Comparison of ENCODE assay signal across 31 cellular contexts in the genomic region with DNA sequence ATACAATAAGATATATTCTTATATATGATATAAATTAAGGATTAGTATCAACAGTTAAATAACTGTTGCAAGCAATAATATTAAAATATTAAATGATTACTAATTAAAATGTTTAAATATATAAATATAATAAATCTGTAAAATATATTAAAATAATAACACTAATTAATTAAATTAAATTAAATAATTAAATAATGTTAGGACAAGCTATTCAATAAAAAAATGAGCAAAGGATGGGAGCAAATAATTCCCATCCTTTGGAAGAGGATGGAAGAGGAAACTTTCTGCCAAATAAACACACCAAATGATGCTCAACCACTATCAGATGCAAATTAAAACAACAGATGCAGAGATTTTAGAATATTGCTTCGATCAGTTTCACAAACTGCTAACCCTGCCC. TPM values are rescaled to one million over a fixed set of nuclear protein-coding genes. Genes with fewer than 3 reads are reported as not detected.
"Had no signal": no experiment of that assay in that cellular context is flagged by ENCODE, and none has a peak within 500 bp of the region (broad histone marks: within the 10 kb centered on the region; RNA-seq: fewer than 3 reads in every experiment).

No MANE protein-coding gene starts in this region.

- H3K9me3 Mint-ChIP-seq: activated B cell treated with CpG ODN at 0.5 μM for 24 hours; activated CD4-positive, alpha-beta memory T cell treated with anti-CD3 and anti-CD28 coated beads for 36 hours; activated CD4-positive, alpha-beta T cell treated with anti-CD3 and anti-CD28 coated beads, Interleukin-2, amount 10 ng/mL, durations not matched to agents 24 days and 14 days; activated naive CD4-positive, alpha-beta T cell treated with anti-CD3 and anti-CD28 coated beads, Interleukin-2, amount 10 ng/mL, durations not matched to agents 7 days and 5 days; activated naive CD4-positive, alpha-beta T cell treated with anti-CD3 and anti-CD28 coated beads, Interleukin-2, amount 50 U/mL, for 72 hours; activated naive CD8-positive, alpha-beta T cell treated with anti-CD3 and anti-CD28 coated beads, Interleukin-2, amount 10 ng/mL, durations not matched to agents 7 days and 5 days; activated T-cell treated with anti-CD3 and anti-CD28 coated beads, Interleukin-2, amount 50 U/mL, for 72 hours; central memory CD8-positive, alpha-beta T cell; effector memory CD8-positive, alpha-beta T cell; T-cell; T-helper 1 cell treated with Interleukin-12 subunit alpha and Interleukin-12 subunit beta and Interleukin-4 antibody, amounts not matched to agents 30 μg/mL and 1 μg/mL, for 36 hours; T-helper 2 cell treated with Interferon-gamma antibody and Interleukin-4, amounts not matched to agents 5 μg/mL and 100 μg/mL, for 36 hours had no signal

- H3K36me3 Mint-ChIP-seq: activated CD4-positive, alpha-beta memory T cell treated with anti-CD3 and anti-CD28 coated beads for 36 hours; activated CD8-positive, alpha-beta memory T cell treated with anti-CD3 and anti-CD28 coated beads, Interleukin-2, amount 10 ng/mL, durations not matched to agents 7 days and 5 days; activated naive CD4-positive, alpha-beta T cell treated with anti-CD3 and anti-CD28 coated beads, Interleukin-2, amount 10 ng/mL, durations not matched to agents 7 days and 5 days; activated naive CD4-positive, alpha-beta T cell treated with anti-CD3 and anti-CD28 coated beads, Interleukin-2, amount 50 U/mL, for 72 hours; activated naive CD8-positive, alpha-beta T cell treated with anti-CD3 and anti-CD28 coated beads, Interleukin-2, amount 10 ng/mL, durations not matched to agents 7 days and 5 days; T-cell had no signal

- H3K27ac Mint-ChIP-seq: activated B cell treated with CpG ODN at 0.5 μM for 24 hours; activated CD4-positive, alpha-beta memory T cell treated with anti-CD3 and anti-CD28 coated beads for 36 hours; activated CD4-positive, alpha-beta T cell treated with anti-CD3 and anti-CD28 coated beads, Interleukin-2, amount 10 ng/mL, durations not matched to agents 24 days and 14 days; activated CD8-positive, alpha-beta memory T cell treated with anti-CD3 and anti-CD28 coated beads, Interleukin-2, amount 10 ng/mL, durations not matched to agents 7 days and 5 days; activated CD8-positive, alpha-beta T cell treated with anti-CD3 and anti-CD28 coated beads, Interleukin-2, amount 10 ng/mL, durations not matched to agents 7 days and 5 days; activated naive CD4-positive, alpha-beta T cell treated with anti-CD3 and anti-CD28 coated beads, Interleukin-2, amount 10 ng/mL, durations not matched to agents 7 days and 5 days; activated naive CD4-positive, alpha-beta T cell treated with anti-CD3 and anti-CD28 coated beads, Interleukin-2, amount 50 U/mL, for 72 hours; activated naive CD8-positive, alpha-beta T cell treated with anti-CD3 and anti-CD28 coated beads, Interleukin-2, amount 10 ng/mL, durations not matched to agents 7 days and 5 days; activated T-cell treated with anti-CD3 and anti-CD28 coated beads, Interleukin-2, amount 50 U/mL, for 72 hours; effector memory CD8-positive, alpha-beta T cell; T-cell; T-helper 1 cell treated with Interleukin-12 subunit alpha and Interleukin-12 subunit beta and Interleukin-4 antibody, amounts not matched to agents 30 μg/mL and 1 μg/mL, for 36 hours; T-helper 2 cell treated with Interferon-gamma antibody and Interleukin-4, amounts not matched to agents 5 μg/mL and 100 μg/mL, for 36 hours had no signal

- H3K27me3 Mint-ChIP-seq: activated B cell treated with CpG ODN at 0.5 μM for 24 hours; activated CD4-positive, alpha-beta memory T cell treated with anti-CD3 and anti-CD28 coated beads for 36 hours; activated CD4-positive, alpha-beta T cell treated with anti-CD3 and anti-CD28 coated beads, Interleukin-2, amount 10 ng/mL, durations not matched to agents 24 days and 14 days; activated naive CD4-positive, alpha-beta T cell treated with anti-CD3 and anti-CD28 coated beads, Interleukin-2, amount 10 ng/mL, durations not matched to agents 7 days and 5 days; central memory CD8-positive, alpha-beta T cell; effector memory CD8-positive, alpha-beta T cell had no signal

- ATAC-seq: activated CD4-positive, CD25-positive, alpha-beta regulatory T cell treated with anti-CD3 and anti-CD28 coated beads, Interleukin-2, amount 50 U/mL, for 24 hours; activated CD8-positive, alpha-beta memory T cell treated with anti-CD3 and anti-CD28 coated beads, Interleukin-2, amount 10 ng/mL, durations not matched to agents 7 days and 5 days; activated CD8-positive, alpha-beta T cell treated with anti-CD3 and anti-CD28 coated beads, Interleukin-2, amount 10 ng/mL, durations not matched to agents 7 days and 5 days; activated naive CD4-positive, alpha-beta T cell treated with anti-CD3 and anti-CD28 coated beads, Interleukin-2, amount 50 U/mL, for 72 hours; activated T-cell treated with anti-CD3 and anti-CD28 coated beads, Interleukin-2, amount 50 U/mL, for 72 hours; effector memory CD8-positive, alpha-beta T cell; T-cell had no signal

- FAIRE-seq: bronchial epithelial cell, endothelial cell of umbilical vein had no signal

- DNase-seq: activated B cell treated with CpG ODN at 0.5 μM for 24 hours; activated CD4-positive, alpha-beta memory T cell treated with anti-CD3 and anti-CD28 coated beads for 36 hours; activated CD4-positive, alpha-beta T cell treated with anti-CD3 and anti-CD28 coated beads, Interleukin-2, amount 10 ng/mL, durations not matched to agents 24 days and 14 days; activated CD8-positive, alpha-beta memory T cell treated with anti-CD3 and anti-CD28 coated beads, Interleukin-2, amount 10 ng/mL, durations not matched to agents 7 days and 5 days; activated CD8-positive, alpha-beta memory T cell treated with anti-CD3 and anti-CD28 coated beads, Interleukin-2, amount 50 U/mL, for 4 hours; activated CD8-positive, alpha-beta T cell treated with anti-CD3 and anti-CD28 coated beads, Interleukin-2, amount 10 ng/mL, durations not matched to agents 7 days and 5 days; activated gamma-delta T cell; activated naive CD4-positive, alpha-beta T cell; activated naive CD4-positive, alpha-beta T cell treated with anti-CD3 and anti-CD28 coated beads, Interleukin-2, amount 10 ng/mL, durations not matched to agents 7 days and 5 days; activated naive CD8-positive, alpha-beta T cell treated with anti-CD3 and anti-CD28 coated beads, Interleukin-2, amount 10 ng/mL, durations not matched to agents 7 days and 5 days; activated T-cell treated with anti-CD3 and anti-CD28 coated beads, Interleukin-2, amount 50 U/mL, for 1 hour; activated T-cell treated with anti-CD3 and anti-CD28 coated beads, Interleukin-2, amount 50 U/mL, for 72 hours; brain microvascular endothelial cell; cortex of kidney; dermis blood vessel endothelial cell; effector CD4-positive, alpha-beta T cell; effector memory CD8-positive, alpha-beta T cell; esophagus squamous epithelium; foreskin melanocyte; head of caudate nucleus; SW 1271; T-cell; T1000 had no signal

- H3K4me1 Mint-ChIP-seq: activated B cell treated with CpG ODN at 0.5 μM for 24 hours; activated CD4-positive, alpha-beta T cell treated with anti-CD3 and anti-CD28 coated beads, Interleukin-2, amount 10 ng/mL, durations not matched to agents 24 days and 14 days; activated CD8-positive, alpha-beta memory T cell treated with anti-CD3 and anti-CD28 coated beads, Interleukin-2, amount 10 ng/mL, durations not matched to agents 7 days and 5 days; activated naive CD4-positive, alpha-beta T cell treated with anti-CD3 and anti-CD28 coated beads, Interleukin-2, amount 10 ng/mL, durations not matched to agents 7 days and 5 days; activated naive CD8-positive, alpha-beta T cell treated with anti-CD3 and anti-CD28 coated beads, Interleukin-2, amount 10 ng/mL, durations not matched to agents 7 days and 5 days; central memory CD8-positive, alpha-beta T cell; T-cell had no signal

- H3K4me3 Mint-ChIP-seq: activated B cell treated with CpG ODN at 0.5 μM for 24 hours; activated CD4-positive, alpha-beta memory T cell treated with anti-CD3 and anti-CD28 coated beads for 36 hours; activated CD4-positive, alpha-beta T cell treated with anti-CD3 and anti-CD28 coated beads, Interleukin-2, amount 10 ng/mL, durations not matched to agents 24 days and 14 days; activated CD8-positive, alpha-beta memory T cell treated with anti-CD3 and anti-CD28 coated beads, Interleukin-2, amount 10 ng/mL, durations not matched to agents 7 days and 5 days; activated CD8-positive, alpha-beta T cell treated with anti-CD3 and anti-CD28 coated beads, Interleukin-2, amount 10 ng/mL, durations not matched to agents 7 days and 5 days; activated naive CD4-positive, alpha-beta T cell treated with anti-CD3 and anti-CD28 coated beads, Interleukin-2, amount 10 ng/mL, durations not matched to agents 7 days and 5 days; activated naive CD8-positive, alpha-beta T cell treated with anti-CD3 and anti-CD28 coated beads, Interleukin-2, amount 10 ng/mL, durations not matched to agents 7 days and 5 days; activated T-cell treated with anti-CD3 and anti-CD28 coated beads, Interleukin-2, amount 50 U/mL, for 72 hours; central memory CD8-positive, alpha-beta T cell; effector memory CD8-positive, alpha-beta T cell; T-cell; T-helper 1 cell treated with Interleukin-12 subunit alpha and Interleukin-12 subunit beta and Interleukin-4 antibody, amounts not matched to agents 30 μg/mL and 1 μg/mL, for 36 hours; T-helper 2 cell treated with Interferon-gamma antibody and Interleukin-4, amounts not matched to agents 5 μg/mL and 100 μg/mL, for 36 hours had no signal

RNA-seq across cellular contexts. Expression of a gene that starts 39.4 kb away (rescaled TPM):
- total RNA-seq: activated CD4-positive, alpha-beta T cell treated with anti-CD3 and anti-CD28 coated beads, Interleukin-2, amount 10 ng/mL, durations not matched to agents 24 days and 14 days; activated CD8-positive, alpha-beta memory T cell treated with anti-CD3 and anti-CD28 coated beads for 36 hours; activated CD8-positive, alpha-beta T cell treated with anti-CD3 and anti-CD28 coated beads, Interleukin-2, amount 10 ng/mL, durations not matched to agents 7 days and 5 days; activated naive CD4-positive, alpha-beta T cell treated with anti-CD3 and anti-CD28 coated beads, Interleukin-2, amount 50 U/mL, for 72 hours had no signal
